ENCODE assay signal across 8 cellular contexts in the genomic region with DNA sequence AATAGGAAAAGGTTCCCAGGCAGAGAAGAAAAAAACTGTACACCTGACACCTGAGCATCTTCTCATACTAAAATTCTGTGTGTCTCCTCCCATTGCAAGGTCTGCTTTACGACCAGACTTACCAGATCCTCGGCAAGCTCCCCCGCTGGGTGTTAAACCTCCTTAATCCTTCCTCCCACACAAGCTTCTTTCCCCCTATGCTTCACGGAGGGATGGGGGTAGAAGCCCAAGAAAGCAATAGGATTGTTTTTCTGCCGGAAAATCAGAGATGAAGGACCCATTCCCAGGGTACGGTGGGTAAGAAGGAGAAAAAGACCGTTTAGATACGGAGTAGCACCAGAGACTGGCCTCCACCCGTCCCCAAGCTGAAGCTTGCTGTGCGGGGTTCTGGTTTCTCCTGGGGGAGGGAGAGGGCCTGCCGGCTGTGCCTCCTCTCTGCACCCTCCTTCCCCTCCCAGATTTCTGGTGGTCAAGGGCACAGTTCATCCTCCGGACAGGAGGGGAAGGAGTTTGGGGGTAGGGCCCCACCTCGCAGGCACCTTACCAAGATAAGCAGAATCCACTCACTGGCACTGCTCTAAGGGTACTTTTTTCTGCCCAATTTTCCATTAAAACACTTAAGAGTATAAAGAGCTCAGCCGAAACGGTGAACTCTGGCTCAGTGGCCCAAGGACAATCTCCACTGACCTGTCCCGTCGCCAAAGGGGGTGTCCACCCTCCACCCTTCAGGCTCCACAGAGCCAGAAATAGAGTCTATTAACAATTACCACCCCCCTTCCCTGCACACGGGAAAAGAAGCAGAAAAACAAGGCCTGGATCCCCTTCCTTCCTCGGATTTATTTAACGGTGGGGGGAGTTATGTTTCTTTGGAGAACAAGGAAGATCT. TPM values are rescaled to one million over a fixed set of nuclear protein-coding genes. Genes with fewer than 3 reads are reported as not detected.
DNase-seq lines count a peak whose midpoint lies in the region; ATAC-seq and TF ChIP-seq lines count a peak whose summit lies in the region.

No MANE protein-coding gene starts in this region.

- H3K9me3 ChIP-seq in ascending aorta (no peaks in the 10 kb centered on the region), iPS-18c (ENCODE audit: control insufficient read depth, insufficient read depth, low read length) (no peaks in the 10 kb centered on the region)

- no peak for TF ChIP-seq CTCF in ascending aorta (IDR thresholded peaks at IDR 0.05)

- peak in 2 of 3 donors; percentile 8 to 30 for DNase-seq in stimulated activated CD4-positive, alpha-beta T cell treated with anti-CD3 and anti-CD28 coated beads, Interleukin-12 subunit alpha, Interleukin-12 subunit beta, amount 100 ng/mL, for 48 hours (ENCODE audit: low read depth in 2 of 3, low spot score in 1 of 3)
- DNase-seq in stimulated activated CD4-positive, alpha-beta T cell treated with anti-CD3 and anti-CD28 coated beads, Interleukin-12 subunit alpha, Interleukin-12 subunit beta, amount 100 ng/mL, for 4 hours: no peak
- peak; percentile 62 for DNase-seq in OCI-M1 (lab: John Stamatoyannopoulos, UW)
- DNase-seq in ascending aorta (ENCODE audit: low spot score in 2 of 2): no peak
- DNase-seq in stimulated activated CD4-positive, alpha-beta T cell treated with anti-CD3 and anti-CD28 coated beads, Interleukin-2, amount 100 ng/mL, for 4 hours (ENCODE audit: low read depth): peak; percentile 3
- no peak for DNase-seq in amniotic stem cell (lab: John Stamatoyannopoulos, UW)

- H3K27me3 ChIP-seq in ascending aorta: no peaks in the 10 kb centered on the region

- intact Hi-C loops in ascending aorta (cut with DNase I): loop anchor here (1.0 to 5.0 kb wide), 3 partner anchors 37 to 71 kb away; no protein-coding TSS in a partner anchor

- no peak for ATAC-seq in HG03354 (IDR thresholded peaks at IDR 0.05; ENCODE audit: poor library complexity, severe bottlenecking, unreplicated experiment)

- H3K4me1 ChIP-seq in ascending aorta: peaks cover 13 to 19% of the 10 kb centered on the region in 2 donors

- H3K27ac ChIP-seq in ascending aorta: peak overlapping the region; percentile 99 to 100

- H3K4me3 ChIP-seq in ascending aorta (peak overlapping the region; percentile 94 to 98), iPS-18c (ENCODE audit: insufficient read depth, low read depth, low read length) (peak overlapping the region; percentile 66)

- peaks cover 15 to 16% of the 10 kb centered on the region in 2 donors for H3K36me3 ChIP-seq in ascending aorta

RNA-seq across cellular contexts. Expression of a gene that starts 1.2 kb away (rescaled TPM):
- total RNA-seq in ascending aorta: 55.8 TPM

RNA-seq across cellular contexts. Expression of a gene that starts 23.1 kb away (rescaled TPM):
- 4.8 TPM for total RNA-seq in ascending aorta

RNA-seq across cellular contexts. Expression of a gene that starts 23.5 kb away (rescaled TPM):
- 81.1 TPM for total RNA-seq in ascending aorta

Comparison
In these comparisons a context has a peak if more than half of its experiments do, and no peak if none do; other contexts are left out.
1. DNase-seq: peak in stimulated activated CD4-positive, alpha-beta T cell treated with anti-CD3 and anti-CD28 coated beads, Interleukin-12 subunit alpha, Interleukin-12 subunit beta, amount 100 ng/mL, for 48 hours (2 of 3), OCI-M1 (single experiment) and stimulated activated CD4-positive, alpha-beta T cell treated with anti-CD3 and anti-CD28 coated beads, Interleukin-2, amount 100 ng/mL, for 4 hours (single experiment); none in stimulated activated CD4-positive, alpha-beta T cell treated with anti-CD3 and anti-CD28 coated beads, Interleukin-12 subunit alpha, Interleukin-12 subunit beta, amount 100 ng/mL, for 4 hours (single experiment), ascending aorta (0 of 2) and amniotic stem cell (single experiment).